ENCODE assay signal across 8 cellular contexts in the genomic region with DNA sequence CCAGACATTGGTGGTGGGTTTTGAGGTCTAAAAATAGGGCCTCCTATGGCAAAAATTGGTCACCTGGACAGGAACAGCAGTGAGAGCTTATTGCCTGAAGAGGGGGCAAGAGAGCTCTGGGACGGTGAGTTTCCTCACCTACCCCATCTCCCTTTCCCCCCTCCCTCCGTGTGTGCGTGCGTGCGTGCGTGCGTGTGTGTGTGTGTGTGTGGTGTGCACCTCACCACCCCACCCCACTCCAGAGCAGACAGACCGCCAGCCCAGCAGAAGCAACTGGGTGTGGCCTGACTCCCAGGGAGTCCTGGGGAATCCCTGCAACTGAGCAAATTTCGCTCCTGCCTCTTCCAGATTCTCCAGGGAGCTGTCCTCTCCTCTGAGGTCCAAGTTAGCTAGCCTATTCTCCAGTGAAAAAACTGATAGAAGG. TPM values are rescaled to one million over a fixed set of nuclear protein-coding genes. Genes with fewer than 3 reads are reported as not detected.
A peak's percentile ranks its signal among the peaks of the same experiment; 100 is the strongest.
DNase-seq lines count a peak whose midpoint lies in the region; ATAC-seq and TF ChIP-seq lines count a peak whose summit lies in the region.

No MANE protein-coding gene starts in this region.

- H3K4me1 Mint-ChIP-seq in activated CD8-positive, alpha-beta T cell treated with anti-CD3 and anti-CD28 coated beads for 36 hours (ENCODE audit: low read depth) = peaks cover 34% of the 10 kb centered on the region

- H3K27ac Mint-ChIP-seq in activated CD8-positive, alpha-beta T cell treated with anti-CD3 and anti-CD28 coated beads for 36 hours = peak overlapping the region; percentile 95

- CTCF ChIA-PET in activated CD8-positive, alpha-beta T cell treated with anti-CD3 and anti-CD28 coated beads for 36 hours (lab: Charles Lee) = interaction anchor here (0.6 to 3.6 kb wide), 26 partner anchors 11 to 379 kb away, joined by 3 to 106 read pairs (median 5); a partner anchor contains a TSS

- H3K9me3 ChIP-seq in mucosa of descending colon = no peaks in the 10 kb centered on the region

- H3K36me3 Mint-ChIP-seq in activated CD8-positive, alpha-beta T cell treated with anti-CD3 and anti-CD28 coated beads for 36 hours (ENCODE audit: low read depth) = no peaks in the 10 kb centered on the region

- no peak overlapping the region for H3K4me3 ChIP-seq in mucosa of descending colon

- ATAC-seq in HG02798 (IDR thresholded peaks at IDR 0.05; ENCODE audit: poor library complexity, unreplicated experiment) = peak; percentile 31
- ATAC-seq in activated CD8-positive, alpha-beta T cell treated with anti-CD3 and anti-CD28 coated beads for 36 hours = peak; percentile 64
- ATAC-seq in mucosa of descending colon = peak; percentile 78
- ATAC-seq in HG03196 (IDR thresholded peaks at IDR 0.05; ENCODE audit: unreplicated experiment) = no peak

- POLR2A ChIA-PET in activated CD8-positive, alpha-beta T cell treated with anti-CD3 and anti-CD28 coated beads for 36 hours (lab: Charles Lee) = interaction anchor here (0.9 to 8.6 kb wide), 9 partner anchors 12 to 104 kb away, joined by 3 to 184 read pairs (median 5); a partner anchor contains a TSS

- H3K27me3 Mint-ChIP-seq in activated CD8-positive, alpha-beta T cell treated with anti-CD3 and anti-CD28 coated beads for 36 hours = no peaks in the 10 kb centered on the region

- DNase-seq in GDM1 (lab: John Stamatoyannopoulos, UW) = peak; percentile 55
- peak; percentile 28 for DNase-seq in NCI-H526 treated with DMSO at 0.1 percent for 48 hours (lab: John Stamatoyannopoulos, UW)
- DNase-seq in activated CD8-positive, alpha-beta T cell treated with anti-CD3 and anti-CD28 coated beads for 36 hours = peak; percentile 80
- peak; percentile 54 for DNase-seq in effector CD8-positive, alpha-beta T cell (lab: John Stamatoyannopoulos, UW)
- DNase-seq in mucosa of descending colon = peak; percentile 79 to 91 (median 81)
- peak; percentile 55 to 58 for DNase-seq in stimulated activated CD8-positive, alpha-beta memory T cell treated with anti-CD3 and anti-CD28 coated beads, Interleukin-7, amount 100 ng/mL, for 48 hours (ENCODE audit: extremely low read depth in 1 of 2, low read depth in 1 of 2)

- H3K4me3 Mint-ChIP-seq in activated CD8-positive, alpha-beta T cell treated with anti-CD3 and anti-CD28 coated beads for 36 hours = peak overlapping the region; percentile 55

- no peaks in the 10 kb centered on the region for H3K9me3 Mint-ChIP-seq in activated CD8-positive, alpha-beta T cell treated with anti-CD3 and anti-CD28 coated beads for 36 hours

- peak; percentile 58 for TF ChIP-seq CTCF in activated CD8-positive, alpha-beta T cell treated with anti-CD3 and anti-CD28 coated beads for 36 hours (IDR thresholded peaks at IDR 0.05)
- peak; percentile 36 for TF ChIP-seq CTCF in mucosa of descending colon (IDR thresholded peaks at IDR 0.05)

- peaks cover 19% of the 10 kb centered on the region for H3K4me1 ChIP-seq in mucosa of descending colon (ENCODE audit: low read depth)

- intact Hi-C loops in activated CD8-positive, alpha-beta T cell treated with anti-CD3 and anti-CD28 coated beads for 36 hours (cut with micrococcal nuclease) = loop anchor here (5.0 kb wide), 2 partner anchors 104 to 219 kb away; a partner anchor contains a TSS
- intact Hi-C loops in mucosa of descending colon (cut with DNase I, micrococcal nuclease) = no loop called here

- no peaks in the 10 kb centered on the region for H3K36me3 ChIP-seq in mucosa of descending colon (ENCODE audit: low read depth)

RNA-seq across cellular contexts. Expression of a gene that starts 44.7 kb away (rescaled TPM):
- total RNA-seq in activated CD8-positive, alpha-beta T cell treated with anti-CD3 and anti-CD28 coated beads for 36 hours = 100 to 1,000 TPM; 122 to 131 TPM
- 10 to 100 TPM; 10.5 to 18.0 (median 16.2) TPM for total RNA-seq in mucosa of descending colon

Comparison
In these comparisons a context has a peak if more than half of its experiments do, and no peak if none do; other contexts are left out.
1. DNase-seq: peak in every context shown above with its lines; median percentile 81 in mucosa of descending colon; 80 in activated CD8-positive, alpha-beta T cell treated with anti-CD3 and anti-CD28 coated beads for 36 hours; 56 in stimulated activated CD8-positive, alpha-beta memory T cell treated with anti-CD3 and anti-CD28 coated beads, Interleukin-7, amount 100 ng/mL, for 48 hours; 55 in GDM1; 54 in effector CD8-positive, alpha-beta T cell; 28 in NCI-H526 treated with DMSO at 0.1 percent for 48 hours.
2. RNA of a gene that starts 44.7 kb away (total RNA-seq): 122 to 131 TPM in activated CD8-positive, alpha-beta T cell treated with anti-CD3 and anti-CD28 coated beads for 36 hours; 10.5 to 18.0 TPM in mucosa of descending colon; every median in the first group is over 4 times any median in the second.